Comparison of ENCODE assay signal across 1 cellular context in genomic region chr1:68197891-68198290, GRCh38.
A peak's percentile ranks its signal among the peaks of the same experiment; 100 is the strongest.
TF ChIP-seq lines count a peak whose summit lies in the region.

No MANE protein-coding gene starts in this region.

TF ChIP-seq in HEK293, 187 proteins besides CTCF, POLR2A, EP300 and RAD21 (continued from another document and continues in another):
- TF ChIP-seq ZNF280C (tag by site-specific recombination; IDR thresholded peaks at IDR 0.05) (no peak), PRDM6 (tag by site-specific recombination; IDR thresholded peaks at IDR 0.05) (peak; percentile 70), EGR2 (tag by site-specific recombination; IDR thresholded peaks at IDR 0.05; ENCODE audit: low read depth) (peak; percentile 24; the same call in 1 of the 2 replicates), ZBTB49 (tag by site-specific recombination; IDR thresholded peaks at IDR 0.05; ENCODE audit: low read depth) (no peak), ZNF791 (tag by site-specific recombination; IDR thresholded peaks at IDR 0.05) (no peak), ZNF513 (tag by site-specific recombination; IDR thresholded peaks at IDR 0.05) (no peak), BCL6B (tag by site-specific recombination; IDR thresholded peaks at IDR 0.05) (peak; percentile 95), ZNF843 (tag by site-specific recombination; IDR thresholded peaks at IDR 0.05) (peak; percentile 41; the same call in 1 of the 2 replicates), ZNF776 (tag by site-specific recombination; IDR thresholded peaks at IDR 0.05; ENCODE audit: borderline replicate concordance) (no peak), PRDM4 (tag by site-specific recombination; IDR thresholded peaks at IDR 0.05) (no peak), ZBTB6 (tag by site-specific recombination; IDR thresholded peaks at IDR 0.05) (no peak), KLF10 (tag by site-specific recombination; IDR thresholded peaks at IDR 0.05) (0 out of 2 replicates have a peak, but pooled peaks have one; percentile 25), ZNF645 (tag by site-specific recombination; IDR thresholded peaks at IDR 0.05) (no peak), ZIC2 (tag by site-specific recombination; IDR thresholded peaks at IDR 0.05) (no peak), ZNF223 (tag by site-specific recombination; IDR thresholded peaks at IDR 0.05) (no peak), ZNF596 (tag by site-specific recombination; IDR thresholded peaks at IDR 0.05) (no peak), ZNF157 (tag by site-specific recombination; IDR thresholded peaks at IDR 0.05) (no peak), YY2 (tag by site-specific recombination; IDR thresholded peaks at IDR 0.05) (no peak), ZNF280D (tag by site-specific recombination; IDR thresholded peaks at IDR 0.05) (no peak), GLIS2 (tag by site-specific recombination; IDR thresholded peaks at IDR 0.05) (no peak), REST (tag by site-specific recombination; IDR thresholded peaks at IDR 0.05) (no peak), ZNF677 (tag by site-specific recombination; IDR thresholded peaks at IDR 0.05) (no peak), ZNF16 (tag by site-specific recombination; IDR thresholded peaks at IDR 0.05; ENCODE audit: low read depth) (no peak), PRDM10 (tag by site-specific recombination; IDR thresholded peaks at IDR 0.05) (no peak)
